Comparison of ENCODE assay signal across 1 cellular context in the genomic region with DNA sequence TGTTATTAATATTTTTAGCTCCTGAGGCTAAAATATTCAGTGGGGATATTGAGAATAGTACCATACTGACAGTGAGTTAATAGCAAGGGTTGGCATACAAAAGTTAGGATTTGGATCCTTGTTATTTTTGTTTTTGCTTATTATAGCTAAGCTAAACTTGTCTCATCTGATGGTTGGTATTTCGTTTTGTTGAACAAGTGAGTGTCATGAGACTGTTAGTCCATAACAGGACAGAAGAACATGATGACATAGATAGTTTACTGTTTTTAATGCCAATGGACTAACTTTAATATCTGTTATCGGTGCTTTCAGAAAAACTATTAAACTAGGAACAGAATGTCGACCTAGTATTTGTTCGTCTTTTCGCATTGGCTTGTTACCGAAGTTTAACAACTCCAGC.
A peak's percentile ranks its signal among the peaks of the same experiment; 100 is the strongest.
TF ChIP-seq lines count a peak whose summit lies in the region.

No MANE protein-coding gene starts in this region.

TF ChIP-seq in K562, 482 proteins besides CTCF, POLR2A, EP300 and RAD21:
- TF ChIP-seq STAT5A (IDR thresholded peaks at IDR 0.05; ENCODE audit: borderline replicate concordance, low read length) (no peak), NELFE (IDR thresholded peaks at IDR 0.05; ENCODE audit: insufficient read depth, insufficient read length) (no peak), LEF1 (IDR thresholded peaks at IDR 0.05) (no peak), HSF4 (CRISPR knock-in tag; IDR thresholded peaks at IDR 0.05; ENCODE audit: borderline replicate concordance) (no peak), DIDO1 (tag; IDR thresholded peaks at IDR 0.05; ENCODE audit: low read depth) (no peak), RNF2 (IDR thresholded peaks at IDR 0.05) (peak; percentile 51; the same call in 1 of the 2 replicates), TEAD2 (tag; IDR thresholded peaks at IDR 0.05) (no peak)
- TF ChIP-seq, protein P1, sequence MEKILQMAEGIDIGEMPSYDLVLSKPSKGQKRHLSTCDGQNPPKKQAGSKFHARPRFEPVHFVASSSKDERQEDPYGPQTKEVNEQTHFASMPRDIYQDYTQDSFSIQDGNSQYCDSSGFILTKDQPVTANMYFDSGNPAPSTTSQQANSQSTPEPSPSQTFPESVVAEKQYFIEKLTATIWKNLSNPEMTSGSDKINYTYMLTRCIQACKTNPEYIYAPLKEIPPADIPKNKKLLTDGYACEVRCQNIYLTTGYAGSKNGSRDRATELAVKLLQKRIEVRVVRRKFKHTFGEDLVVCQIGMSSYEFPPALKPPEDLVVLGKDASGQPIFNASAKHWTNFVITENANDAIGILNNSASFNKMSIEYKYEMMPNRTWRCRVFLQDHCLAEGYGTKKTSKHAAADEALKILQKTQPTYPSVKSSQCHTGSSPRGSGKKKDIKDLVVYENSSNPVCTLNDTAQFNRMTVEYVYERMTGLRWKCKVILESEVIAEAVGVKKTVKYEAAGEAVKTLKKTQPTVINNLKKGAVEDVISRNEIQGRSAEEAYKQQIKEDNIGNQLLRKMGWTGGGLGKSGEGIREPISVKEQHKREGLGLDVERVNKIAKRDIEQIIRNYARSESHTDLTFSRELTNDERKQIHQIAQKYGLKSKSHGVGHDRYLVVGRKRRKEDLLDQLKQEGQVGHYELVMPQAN (IDR thresholded peaks at IDR 0.05; ENCODE audit: borderline replicate concordance) = no peak
- TF ChIP-seq, protein P2, sequence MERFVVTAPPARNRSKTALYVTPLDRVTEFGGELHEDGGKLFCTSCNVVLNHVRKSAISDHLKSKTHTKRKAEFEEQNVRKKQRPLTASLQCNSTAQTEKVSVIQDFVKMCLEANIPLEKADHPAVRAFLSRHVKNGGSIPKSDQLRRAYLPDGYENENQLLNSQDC (CRISPR knock-in tag; IDR thresholded peaks at IDR 0.05) = no peak
